ENCODE assay signal across 12 cellular contexts in the genomic region with DNA sequence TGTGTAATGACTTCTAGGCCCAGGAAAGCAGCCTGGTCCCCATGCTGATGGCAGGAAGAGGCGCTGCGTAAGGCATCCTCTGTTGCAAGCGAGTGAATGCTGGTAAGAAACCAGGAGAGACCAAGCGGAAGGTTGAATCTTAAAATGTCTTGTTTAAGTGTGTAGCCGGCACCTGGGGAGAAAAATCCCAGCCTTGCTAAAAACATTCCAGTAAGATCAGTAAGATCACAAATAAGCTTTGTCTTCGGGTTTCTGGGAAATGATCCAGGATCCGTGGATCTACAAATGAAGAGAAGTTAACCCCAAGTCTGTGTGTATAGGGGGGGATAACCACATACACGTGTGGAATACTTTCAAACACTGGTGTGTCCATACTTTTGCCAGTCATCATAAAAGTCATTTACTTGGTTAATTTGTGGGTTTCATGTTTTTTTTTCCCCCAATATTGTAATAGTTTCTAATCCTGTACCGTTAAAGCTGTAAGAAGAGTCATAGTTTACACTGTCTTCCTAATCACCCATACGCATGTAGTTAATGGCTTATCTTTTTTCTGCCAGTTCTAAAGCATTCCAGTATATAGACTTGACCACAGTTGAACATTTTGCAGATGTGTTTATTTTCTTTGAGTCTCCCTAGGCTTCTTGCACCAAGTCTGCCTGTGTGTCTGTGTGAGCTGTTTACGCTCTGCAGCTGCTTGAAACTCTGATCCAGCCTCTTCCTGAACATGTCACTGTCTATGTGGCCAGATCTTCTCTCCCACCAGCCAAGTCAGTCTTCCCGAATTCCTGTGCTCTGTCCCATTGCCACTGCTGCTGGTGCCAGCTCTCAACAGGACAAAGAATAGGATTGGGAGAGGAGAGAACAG.
DNase-seq lines count a peak whose midpoint lies in the region; ATAC-seq, FAIRE-seq and TF ChIP-seq lines count a peak whose summit lies in the region.
"Had no signal": no experiment of that assay in that cellular context is flagged by ENCODE, and none has a peak within 500 bp of the region (broad histone marks: within the 10 kb centered on the region; RNA-seq: fewer than 3 reads in every experiment).

No MANE protein-coding gene starts in this region.

- H4K91ac ChIP-seq in trophoblast cell (ENCODE audit: low read depth, low read length), result no peak overlapping the region

- H3K4me2 ChIP-seq in trophoblast cell (ENCODE audit: low read length), result no peak overlapping the region

- H2AK5ac ChIP-seq in trophoblast cell (ENCODE audit: low read length), result no peak overlapping the region

- no CpG with 5 or more reads among the region's 12 CpGs for WGBS in trophoblast cell (ENCODE audit: extremely low coverage, insufficient coverage, insufficient read length)

- H3K4me1 ChIP-seq in SJSA1 (replicated peaks) (peaks cover 47% of the 10 kb centered on the region), trophoblast cell (ENCODE audit: control insufficient read depth in 1 of 2, insufficient read depth in 2 of 2, low read length in 2 of 2) (no peaks in the 10 kb centered on the region)
- H3K4me1 ChIP-seq: body of pancreas, right atrium auricular region had no signal

- H3K9me3 ChIP-seq in SJSA1 (replicated peaks), result no peaks in the 10 kb centered on the region
- no peaks in the 10 kb centered on the region for H3K9me3 ChIP-seq in trophoblast cell (ENCODE audit: insufficient read depth, low read depth, low read length)
- H3K9me3 ChIP-seq: body of pancreas, right atrium auricular region had no signal

- DNase-seq in EH (ENCODE audit: low read depth) (peak; percentile 97), SJSA1 (ENCODE audit: low read depth in 1 of 2, low spot score in 2 of 2) (peak; percentile 85 to 95), fibroblast of pulmonary artery (ENCODE audit: low read depth) (peak; percentile 62), trophoblast cell (peak; percentile 67 to 88), HTR-8/SVneo (ENCODE audit: insufficient read length, low spot score) (no peak)
- no peak for DNase-seq in activated CD4-positive, alpha-beta T cell treated with anti-CD3 and anti-CD28 coated beads, Interleukin-2, amount 50 U/mL, for 48 hours
- DNase-seq: activated T-cell treated with anti-CD3 and anti-CD28 coated beads, Interleukin-2, amount 50 U/mL, for 24 hours; body of pancreas; NCI-H226 had no signal

- TF ChIP-seq CTCF in fibroblast of pulmonary artery (IDR thresholded peaks at IDR 0.05; ENCODE audit: low read length, missing control alignments), result no peak

- no peak overlapping the region for H3K4me3 ChIP-seq in SJSA1
- no peak overlapping the region for H3K4me3 ChIP-seq in fibroblast of pulmonary artery (replicated peaks; ENCODE audit: low read depth, low read length)
- H3K4me3 ChIP-seq in trophoblast cell (ENCODE audit: low read depth, low read length), result no peak overlapping the region
- H3K4me3 ChIP-seq: body of pancreas, right atrium auricular region had no signal

- H4K8ac ChIP-seq in trophoblast cell (ENCODE audit: low read depth, low read length), result no peak overlapping the region

- H3K27me3 ChIP-seq in SJSA1 (replicated peaks) (no peaks in the 10 kb centered on the region), trophoblast cell (ENCODE audit: insufficient read depth, low read length) (no peaks in the 10 kb centered on the region)
- H3K27me3 ChIP-seq: body of pancreas, right atrium auricular region had no signal

- ATAC-seq in GM19463 (IDR thresholded peaks at IDR 0.05; ENCODE audit: unreplicated experiment) (no peak), HG03025 (IDR thresholded peaks at IDR 0.05; ENCODE audit: low FRiP score, unreplicated experiment) (no peak)
- ATAC-seq: body of pancreas had no signal

- H3K9ac ChIP-seq in trophoblast cell (ENCODE audit: low read length), result no peak overlapping the region

- no peak overlapping the region for H2BK120ac ChIP-seq in trophoblast cell (ENCODE audit: insufficient read depth, low read length, poor library complexity)

- H2BK5ac ChIP-seq in trophoblast cell (ENCODE audit: low read depth, low read length, poor library complexity), result no peak overlapping the region

- H3K18ac ChIP-seq in trophoblast cell (ENCODE audit: low read length), result no peak overlapping the region

- no peak overlapping the region for H3K14ac ChIP-seq in trophoblast cell (ENCODE audit: low read length)

- H3K27ac ChIP-seq in SJSA1 (peak overlapping the region; percentile 50), trophoblast cell (ENCODE audit: low read depth, low read length) (no peak overlapping the region)
- H3K27ac ChIP-seq: body of pancreas, right atrium auricular region had no signal

- H3K23ac ChIP-seq in trophoblast cell (ENCODE audit: low read length), result no peak overlapping the region

- no peak overlapping the region for H4K12ac ChIP-seq in trophoblast cell (ENCODE audit: low read depth, low read length)

- no peaks in the 10 kb centered on the region for H3K79me1 ChIP-seq in trophoblast cell (ENCODE audit: low read length)

- no peak for FAIRE-seq in HTR-8/SVneo (lab: Jason Lieb, UNC)

- no peak overlapping the region for H2AFZ ChIP-seq in trophoblast cell (ENCODE audit: insufficient read depth, low read length, poor library complexity)

- no peaks in the 10 kb centered on the region for H3K79me2 ChIP-seq in trophoblast cell (ENCODE audit: control insufficient read depth, insufficient read depth, low read length, poor library complexity)

- H3K36me3 ChIP-seq in SJSA1 (no peaks in the 10 kb centered on the region), trophoblast cell (ENCODE audit: control insufficient read depth in 1 of 2, insufficient read depth in 2 of 2, low read length in 2 of 2) (no peaks in the 10 kb centered on the region)
- H3K36me3 ChIP-seq: right atrium auricular region had no signal

- H2BK12ac ChIP-seq in trophoblast cell (ENCODE audit: low read length), result no peak overlapping the region

- no peak overlapping the region for H3K4ac ChIP-seq in trophoblast cell (ENCODE audit: low read depth, low read length)

Comparison
In these comparisons a context has a peak if more than half of its experiments do, and no peak if none do; other contexts are left out.
1. DNase-seq: peak in EH (single experiment), SJSA1 (2 of 2), fibroblast of pulmonary artery (single experiment) and trophoblast cell (2 of 2); none in HTR-8/SVneo (single experiment) and activated CD4-positive, alpha-beta T cell treated with anti-CD3 and anti-CD28 coated beads, Interleukin-2, amount 50 U/mL, for 48 hours (0 of 2).